13 cellular contexts compared by ENCODE assay signal in the genomic region with DNA sequence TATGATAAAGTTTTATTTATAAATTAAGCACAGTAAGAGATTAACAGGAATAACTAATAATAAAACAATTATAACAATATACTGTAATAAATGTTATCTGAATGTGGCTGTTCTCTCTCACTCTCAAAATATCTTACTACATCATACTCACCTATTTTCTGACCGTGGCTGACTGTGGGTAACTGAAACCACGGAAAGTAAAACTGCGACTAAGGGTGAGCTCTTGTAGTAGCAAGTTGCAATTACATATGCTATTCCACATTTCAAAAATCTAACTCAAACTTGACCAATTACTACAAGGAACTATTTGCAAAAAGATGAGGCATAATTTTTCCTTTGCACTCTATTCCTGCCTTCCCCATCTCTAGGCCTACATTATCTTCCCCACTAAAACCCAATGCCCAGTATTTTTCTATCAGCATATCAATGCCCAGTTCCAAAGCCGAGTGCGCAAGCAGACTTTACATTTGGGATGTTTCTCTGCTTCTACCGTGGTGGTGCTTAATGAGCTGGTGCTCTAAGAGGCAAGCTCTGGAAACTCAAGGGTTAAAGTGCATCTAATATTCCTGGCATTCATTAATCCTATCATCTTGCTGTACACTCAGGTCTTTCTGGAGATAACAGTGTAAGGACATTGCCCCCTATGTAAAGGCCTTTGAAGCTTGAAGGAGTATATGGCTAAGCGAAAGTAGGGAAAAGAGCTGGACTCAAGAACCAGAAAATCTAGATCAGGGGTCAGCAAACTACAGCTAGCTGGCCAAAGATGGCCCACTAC. TPM values are rescaled to one million over a fixed set of nuclear protein-coding genes. Genes with fewer than 3 reads are reported as not detected.
DNase-seq lines count a peak whose midpoint lies in the region; ATAC-seq, FAIRE-seq and TF ChIP-seq lines count a peak whose summit lies in the region.
"Had no signal": no experiment of that assay in that cellular context is flagged by ENCODE, and none has a peak within 500 bp of the region (broad histone marks: within the 10 kb centered on the region; RNA-seq: fewer than 3 reads in every experiment).

No MANE protein-coding gene starts in this region.

- H4K12ac ChIP-seq in trophoblast cell (ENCODE audit: low read depth, low read length): no peak overlapping the region

- H2AK5ac ChIP-seq in trophoblast cell (ENCODE audit: low read length): no peak overlapping the region

- peak overlapping the region; percentile 4 for H3K9ac ChIP-seq in trophoblast cell (ENCODE audit: low read length)

- no peak overlapping the region for H2AFZ ChIP-seq in trophoblast cell (ENCODE audit: insufficient read depth, low read length, poor library complexity)

- H2BK5ac ChIP-seq in trophoblast cell (ENCODE audit: low read depth, low read length, poor library complexity): no peak overlapping the region

- intact Hi-C loops in activated CD4-positive, alpha-beta memory T cell treated with anti-CD3 and anti-CD28 coated beads for 36 hours (cut with micrococcal nuclease): no loop called here

- H2BK12ac ChIP-seq in trophoblast cell (ENCODE audit: low read length): no peak overlapping the region

- no peak overlapping the region for H3K4me3 Mint-ChIP-seq in activated CD4-positive, alpha-beta memory T cell treated with anti-CD3 and anti-CD28 coated beads for 36 hours

- H3K27ac ChIP-seq in HEK293 (ENCODE audit: extremely low read depth, low read depth, low read length) (no peak overlapping the region), trophoblast cell (ENCODE audit: low read depth, low read length) (no peak overlapping the region)
- H3K27ac ChIP-seq: gastroesophageal sphincter had no signal

- no peaks in the 10 kb centered on the region for H3K27me3 ChIP-seq in trophoblast cell (ENCODE audit: insufficient read depth, low read length)
- H3K27me3 ChIP-seq: gastroesophageal sphincter had no signal

- peaks cover 68% of the 10 kb centered on the region for H3K4me1 Mint-ChIP-seq in activated CD4-positive, alpha-beta memory T cell treated with anti-CD3 and anti-CD28 coated beads for 36 hours (ENCODE audit: low read depth)

- peak overlapping the region; percentile 86 for H3K23ac ChIP-seq in trophoblast cell (ENCODE audit: low read length)

- H3K9me3 ChIP-seq in HEK293 (ENCODE audit: control insufficient read depth, insufficient read depth, low read depth, low read length) (no peaks in the 10 kb centered on the region), trophoblast cell (ENCODE audit: insufficient read depth, low read depth, low read length) (no peaks in the 10 kb centered on the region)
- H3K9me3 ChIP-seq: gastroesophageal sphincter had no signal

- peak overlapping the region; percentile 33 for H3K4ac ChIP-seq in trophoblast cell (ENCODE audit: low read depth, low read length)

- no peak overlapping the region for H3K18ac ChIP-seq in trophoblast cell (ENCODE audit: low read length)

- H4K8ac ChIP-seq in trophoblast cell (ENCODE audit: low read depth, low read length): no peak overlapping the region

- DNase-seq in GM18507 (ENCODE audit: extremely low spot score, insufficient read length, low read depth) (no peak), trophoblast cell (no peak), putamen (ENCODE audit: low spot score) (no peak), NCI-H2029 (lab: John Stamatoyannopoulos, UW) (no peak)
- DNase-seq in activated CD4-positive, alpha-beta memory T cell treated with anti-CD3 and anti-CD28 coated beads for 36 hours: peak; percentile 64
- DNase-seq: activated CD4-positive, CD25-positive, alpha-beta regulatory T cell; caudate nucleus; NCI-H1436 treated with DMSO at 0.1 percent for 48 hours; substantia nigra had no signal

- no peak for TF ChIP-seq CTCF in HEK293 (tag by site-specific recombination; IDR thresholded peaks at IDR 0.05)

- H3K4me3 ChIP-seq in HEK293 (ENCODE audit: low read depth, low read length): no peak overlapping the region
- H3K4me3 ChIP-seq in trophoblast cell (ENCODE audit: low read depth, low read length): no peak overlapping the region
- H3K4me3 ChIP-seq: gastroesophageal sphincter had no signal

- peak; percentile 61 for FAIRE-seq in GM18507 (lab: Jason Lieb, UNC)

- peak overlapping the region; percentile 16 for H3K27ac Mint-ChIP-seq in activated CD4-positive, alpha-beta memory T cell treated with anti-CD3 and anti-CD28 coated beads for 36 hours

- CTCF ChIA-PET in HEK293 (lab: Yijun Ruan, JAX): no interaction called here
- CTCF ChIA-PET in activated CD4-positive, alpha-beta memory T cell treated with anti-CD3 and anti-CD28 coated beads for 36 hours (lab: Charles Lee): interaction anchor here (0.9 to 1.8 kb wide), 4 partner anchors 21 to 242 kb away, joined by 3 to 7 read pairs (median 4); partner anchors contain the start of gene DYNLT2B

- POLR2A ChIA-PET in HEK293 (lab: Yijun Ruan, JAX): interaction anchor here (0.9 kb wide), 1 partner anchor 37 kb away, joined by 3 read pairs; the partner anchor contains the start of gene DYNLT2B
- POLR2A ChIA-PET in activated CD4-positive, alpha-beta memory T cell treated with anti-CD3 and anti-CD28 coated beads for 36 hours (lab: Charles Lee): no interaction called here

- H3K9me3 Mint-ChIP-seq in activated CD4-positive, alpha-beta memory T cell treated with anti-CD3 and anti-CD28 coated beads for 36 hours: no peaks in the 10 kb centered on the region

- H3K36me3 ChIP-seq in HEK293 (ENCODE audit: control insufficient read depth in 2 of 2, insufficient read depth in 1 of 2, low read length in 2 of 2) (no peaks in the 10 kb centered on the region), trophoblast cell (ENCODE audit: control insufficient read depth in 1 of 2, insufficient read depth in 2 of 2, low read length in 2 of 2) (peaks cover 0 to 2% of the 10 kb centered on the region in 2 experiments)
- H3K36me3 ChIP-seq: gastroesophageal sphincter had no signal

- peaks cover 1% of the 10 kb centered on the region for H3K79me2 ChIP-seq in trophoblast cell (ENCODE audit: control insufficient read depth, insufficient read depth, low read length, poor library complexity)

- ATAC-seq in HG03571 (IDR thresholded peaks at IDR 0.05; ENCODE audit: unreplicated experiment): no peak
- ATAC-seq: gastroesophageal sphincter had no signal

- no CpG with 5 or more reads among the region's 7 CpGs for WGBS in trophoblast cell (ENCODE audit: extremely low coverage, insufficient coverage, insufficient read length)

- no peak overlapping the region for H4K91ac ChIP-seq in trophoblast cell (ENCODE audit: low read depth, low read length)

- no peak overlapping the region for H3K14ac ChIP-seq in trophoblast cell (ENCODE audit: low read length)

- H3K4me1 ChIP-seq in HEK293 (ENCODE audit: control insufficient read depth, insufficient read depth, low read length) (no peaks in the 10 kb centered on the region; the same call in 1 of the 2 replicates), trophoblast cell (ENCODE audit: control insufficient read depth in 1 of 2, insufficient read depth in 2 of 2, low read length in 2 of 2) (peaks cover 1 to 7% of the 10 kb centered on the region in 2 experiments)

- peaks cover 2% of the 10 kb centered on the region for H3K79me1 ChIP-seq in trophoblast cell (ENCODE audit: low read length)

- no peak overlapping the region for H2BK120ac ChIP-seq in trophoblast cell (ENCODE audit: insufficient read depth, low read length, poor library complexity)

- H3K36me3 Mint-ChIP-seq in activated CD4-positive, alpha-beta memory T cell treated with anti-CD3 and anti-CD28 coated beads for 36 hours: peaks cover 6% of the 10 kb centered on the region

- H3K27me3 Mint-ChIP-seq in activated CD4-positive, alpha-beta memory T cell treated with anti-CD3 and anti-CD28 coated beads for 36 hours: no peaks in the 10 kb centered on the region

- no peak overlapping the region for H3K4me2 ChIP-seq in trophoblast cell (ENCODE audit: low read length)

TF ChIP-seq in HEK293, 187 proteins besides CTCF, POLR2A, EP300 and RAD21:
- TF ChIP-seq, protein P1, sequence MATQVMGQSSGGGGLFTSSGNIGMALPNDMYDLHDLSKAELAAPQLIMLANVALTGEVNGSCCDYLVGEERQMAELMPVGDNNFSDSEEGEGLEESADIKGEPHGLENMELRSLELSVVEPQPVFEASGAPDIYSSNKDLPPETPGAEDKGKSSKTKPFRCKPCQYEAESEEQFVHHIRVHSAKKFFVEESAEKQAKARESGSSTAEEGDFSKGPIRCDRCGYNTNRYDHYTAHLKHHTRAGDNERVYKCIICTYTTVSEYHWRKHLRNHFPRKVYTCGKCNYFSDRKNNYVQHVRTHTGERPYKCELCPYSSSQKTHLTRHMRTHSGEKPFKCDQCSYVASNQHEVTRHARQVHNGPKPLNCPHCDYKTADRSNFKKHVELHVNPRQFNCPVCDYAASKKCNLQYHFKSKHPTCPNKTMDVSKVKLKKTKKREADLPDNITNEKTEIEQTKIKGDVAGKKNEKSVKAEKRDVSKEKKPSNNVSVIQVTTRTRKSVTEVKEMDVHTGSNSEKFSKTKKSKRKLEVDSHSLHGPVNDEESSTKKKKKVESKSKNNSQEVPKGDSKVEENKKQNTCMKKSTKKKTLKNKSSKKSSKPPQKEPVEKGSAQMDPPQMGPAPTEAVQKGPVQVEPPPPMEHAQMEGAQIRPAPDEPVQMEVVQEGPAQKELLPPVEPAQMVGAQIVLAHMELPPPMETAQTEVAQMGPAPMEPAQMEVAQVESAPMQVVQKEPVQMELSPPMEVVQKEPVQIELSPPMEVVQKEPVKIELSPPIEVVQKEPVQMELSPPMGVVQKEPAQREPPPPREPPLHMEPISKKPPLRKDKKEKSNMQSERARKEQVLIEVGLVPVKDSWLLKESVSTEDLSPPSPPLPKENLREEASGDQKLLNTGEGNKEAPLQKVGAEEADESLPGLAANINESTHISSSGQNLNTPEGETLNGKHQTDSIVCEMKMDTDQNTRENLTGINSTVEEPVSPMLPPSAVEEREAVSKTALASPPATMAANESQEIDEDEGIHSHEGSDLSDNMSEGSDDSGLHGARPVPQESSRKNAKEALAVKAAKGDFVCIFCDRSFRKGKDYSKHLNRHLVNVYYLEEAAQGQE (tag by site-specific recombination; IDR thresholded peaks at IDR 0.05): no peak
- TF ChIP-seq ZBTB7A (tag by site-specific recombination; IDR thresholded peaks at IDR 0.05; ENCODE audit: low read depth) (no peak), ZBTB17 (tag by site-specific recombination; IDR thresholded peaks at IDR 0.05) (peak; percentile 54)

RNA-seq across cellular contexts. Expression of gene PCYT1A, which starts 6.7 kb away (rescaled TPM):
- 10 to 100 TPM; 46.8 to 48.6 TPM for total RNA-seq in activated CD4-positive, alpha-beta memory T cell treated with anti-CD3 and anti-CD28 coated beads for 36 hours
- polyA plus RNA-seq in trophoblast cell (2013): 43.3 and 45.5 TPM in 2 replicates

RNA-seq across cellular contexts. Expression of gene DYNLT2B, which starts 37.2 kb away (rescaled TPM):
- 10 to 100 TPM; 15.8 to 17.1 TPM for total RNA-seq in activated CD4-positive, alpha-beta memory T cell treated with anti-CD3 and anti-CD28 coated beads for 36 hours
- polyA plus RNA-seq in trophoblast cell (2013): 24.6 and 27.0 TPM in 2 replicates

RNA-seq across cellular contexts. Expression of gene TM4SF19, which starts 57.3 kb away (rescaled TPM):
- total RNA-seq in activated CD4-positive, alpha-beta memory T cell treated with anti-CD3 and anti-CD28 coated beads for 36 hours: not detected
- polyA plus RNA-seq in trophoblast cell (2013): not detected in 2 replicates
- total RNA-seq: mucosa of gallbladder had no signal
